8 cellular contexts compared by ENCODE assay signal in the genomic region with DNA sequence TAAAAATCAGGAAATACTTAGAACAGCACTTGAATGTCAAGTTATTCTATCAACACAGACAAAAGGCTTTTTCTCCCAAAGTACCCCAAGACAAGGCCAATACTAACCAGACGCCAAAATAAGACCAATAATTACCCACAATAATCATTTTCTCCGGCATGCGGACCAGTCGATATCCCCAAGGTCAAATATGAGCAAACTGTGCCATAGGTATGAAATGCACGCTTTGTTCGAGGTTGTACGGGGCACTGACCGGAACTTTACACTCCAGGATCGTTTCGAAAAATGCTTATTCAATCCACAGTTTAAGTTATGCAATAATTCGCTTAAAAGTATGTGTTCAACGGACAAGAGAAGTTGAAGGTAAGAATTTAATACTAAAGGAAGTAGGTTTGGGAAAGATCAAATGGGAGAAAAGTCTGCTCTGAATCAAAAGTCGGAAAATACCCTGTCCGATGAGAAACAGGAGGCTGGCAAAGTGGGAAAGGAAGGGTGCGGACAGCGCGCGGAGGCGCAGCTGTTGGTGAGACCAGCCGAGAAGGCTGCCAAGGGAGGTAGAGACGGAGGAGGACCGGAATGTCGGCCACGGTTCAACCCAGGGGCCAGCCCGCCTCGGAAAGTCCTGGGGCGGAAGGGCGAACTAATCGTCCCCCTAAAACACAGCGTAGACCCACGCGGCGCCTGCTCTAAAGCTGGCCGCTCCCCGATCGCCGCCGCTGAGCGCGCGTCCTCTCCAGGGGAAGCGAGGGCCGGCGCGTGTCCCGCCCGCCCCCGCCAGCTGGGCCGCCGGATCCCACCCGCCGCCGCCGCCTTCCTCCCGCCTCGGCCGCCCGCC. TPM values are rescaled to one million over a fixed set of nuclear protein-coding genes. Genes with fewer than 3 reads are reported as not detected.
DNase-seq lines count a peak whose midpoint lies in the region; ATAC-seq and TF ChIP-seq lines count a peak whose summit lies in the region.

No MANE protein-coding gene starts in this region.

- H3K4me3 ChIP-seq in A673 (ENCODE audit: low read depth, low read length, poor library complexity, severe bottlenecking) (peak overlapping the region; percentile 80), GM06990 (replicated peaks; ENCODE audit: low read depth, low read length) (peak overlapping the region; percentile 89), MM.1S (ENCODE audit: low read length) (peak overlapping the region; percentile 75), muscle layer of colon (ENCODE audit: low read depth in 1 of 2, low read length in 2 of 2) (peak overlapping the region; percentile 69 to 93)

- no peaks in the 10 kb centered on the region for H4K20me1 ChIP-seq in MM.1S (ENCODE audit: insufficient read depth, low read length)

- H3K4me2 ChIP-seq in MM.1S (ENCODE audit: low read depth, low read length): peak overlapping the region; percentile 69

- H3K9me2 ChIP-seq in MM.1S (replicated peaks; ENCODE audit: insufficient read depth, low read length): no peaks in the 10 kb centered on the region

- H3K79me2 ChIP-seq in MM.1S (ENCODE audit: low read length): peaks cover 51% of the 10 kb centered on the region

- POLR2A ChIA-PET in A673 (lab: Charles Lee; ENCODE audit: low non-redundant PET): interaction anchor here (0.7 kb wide), 1 partner anchor 435 kb away, joined by 3 read pairs; no protein-coding TSS in a partner anchor

- peaks cover 8% of the 10 kb centered on the region for H3K9me3 ChIP-seq in A673 (ENCODE audit: low read depth, low read length, poor library complexity, severe bottlenecking)
- no peaks in the 10 kb centered on the region for H3K9me3 ChIP-seq in MM.1S (replicated peaks; ENCODE audit: insufficient read depth, low read length)
- no peaks in the 10 kb centered on the region for H3K9me3 ChIP-seq in T-helper 17 cell (ENCODE audit: control insufficient read depth, low read length, poor library complexity, severe bottlenecking)
- H3K9me3 ChIP-seq in muscle layer of colon (ENCODE audit: low read length): no peaks in the 10 kb centered on the region

- H3K9ac ChIP-seq in MM.1S (ENCODE audit: low read length) (peak overlapping the region; percentile 57), muscle layer of colon (ENCODE audit: low read length) (peak overlapping the region; percentile 74)

- peak overlapping the region; percentile 99 for H3K27ac Mint-ChIP-seq in HFFc6
- peak overlapping the region; percentile 98 for H3K27ac Mint-ChIP-seq in T-helper 17 cell

- peaks cover 17% of the 10 kb centered on the region; the same call in 1 of the 2 replicates for H3F3A ChIP-seq in MM.1S (ENCODE audit: insufficient read depth, low read length)

- 0 out of 2 replicates have a peak overlapping the region, but pooled peaks have one; percentile 17 for H2AFZ ChIP-seq in MM.1S (ENCODE audit: low read length)

- DNase-seq in A673 (ENCODE audit: low spot score): no peak
- DNase-seq in GM06990 (ENCODE audit: extremely low read depth, insufficient read length): no peak
- DNase-seq in HFFc6: peak; percentile 28
- DNase-seq in MM.1S: peak; percentile 29
- peak in 1 of 3 donors; percentile 6 for DNase-seq in T-helper 17 cell
- no peak for DNase-seq in islet precursor cell

- no TSS peak for BruUV-seq in A673 (replicated peaks; lab: Mats Ljungman, UMichigan)

- peaks cover 18% of the 10 kb centered on the region for H3K4me1 ChIP-seq in A673 (ENCODE audit: insufficient read depth, low read length, poor library complexity, severe bottlenecking)
- H3K4me1 ChIP-seq in MM.1S (ENCODE audit: low read length): no peaks in the 10 kb centered on the region
- H3K4me1 ChIP-seq in muscle layer of colon (ENCODE audit: insufficient read depth, low read length): peaks cover 31% of the 10 kb centered on the region

- intact Hi-C loops in A673 (cut with micrococcal nuclease; ENCODE audit: unreplicated experiment): loop anchor here (2.0 kb wide), 1 partner anchor 115 kb away; no protein-coding TSS in a partner anchor

- H3K9me3 Mint-ChIP-seq in HFFc6: peaks cover 11% of the 10 kb centered on the region

- H3K27ac ChIP-seq in A673 (ENCODE audit: low read depth, low read length, poor library complexity, severe bottlenecking): peak overlapping the region; percentile 92
- H3K27ac ChIP-seq in MM.1S (ENCODE audit: low read length): peak overlapping the region; percentile 76; the same call in 1 of the 2 replicates
- H3K27ac ChIP-seq in muscle layer of colon (ENCODE audit: low read depth, low read length): peak overlapping the region; percentile 98

- peak overlapping the region; percentile 97 for H3K4me3 Mint-ChIP-seq in HFFc6
- H3K4me3 Mint-ChIP-seq in T-helper 17 cell: peak overlapping the region; percentile 98

- H3K36me3 Mint-ChIP-seq in HFFc6 (ENCODE audit: low read depth) (peaks cover 36% of the 10 kb centered on the region), T-helper 17 cell (ENCODE audit: low read depth) (peaks cover 5% of the 10 kb centered on the region)

- H3K27me3 Mint-ChIP-seq in HFFc6 (ENCODE audit: insufficient read depth) (no peaks in the 10 kb centered on the region; the same call in 1 of the 2 replicates), T-helper 17 cell (no peaks in the 10 kb centered on the region)

- H3K36me3 ChIP-seq in A673 (ENCODE audit: insufficient read depth, low read length, poor library complexity, severe bottlenecking) (peaks cover 14% of the 10 kb centered on the region), GM06990 (ENCODE audit: control insufficient read depth, insufficient read depth, low read length) (no peaks in the 10 kb centered on the region; the same call in 1 of the 2 replicates), MM.1S (replicated peaks; ENCODE audit: insufficient read depth, low read length) (no peaks in the 10 kb centered on the region), muscle layer of colon (ENCODE audit: insufficient read depth, low read length) (no peaks in the 10 kb centered on the region)

- H3K27me3 ChIP-seq in A673 (replicated peaks; ENCODE audit: insufficient read depth, low read depth, low read length, poor library complexity): no peaks in the 10 kb centered on the region
- H3K27me3 ChIP-seq in GM06990 (replicated peaks; ENCODE audit: control insufficient read depth, insufficient read depth, low read length): no peaks in the 10 kb centered on the region
- H3K27me3 ChIP-seq in MM.1S (replicated peaks; ENCODE audit: insufficient read depth, low read length): no peaks in the 10 kb centered on the region
- no peaks in the 10 kb centered on the region for H3K27me3 ChIP-seq in muscle layer of colon (ENCODE audit: control insufficient read depth in 1 of 2, insufficient read depth in 2 of 2, low read length in 2 of 2)

- peaks cover 55% of the 10 kb centered on the region for H3K4me1 Mint-ChIP-seq in HFFc6 (ENCODE audit: low read depth)
- peaks cover 41% of the 10 kb centered on the region for H3K4me1 Mint-ChIP-seq in T-helper 17 cell

- TF ChIP-seq CTCF in A673 (conservative IDR thresholded peaks at IDR 0.05; ENCODE audit: low read depth, low read length): no peak
- no peak for TF ChIP-seq CTCF in GM06990 (IDR thresholded peaks at IDR 0.05; ENCODE audit: insufficient read depth, low read length, poor library complexity, severe bottlenecking)
- TF ChIP-seq CTCF in HFFc6 (IDR thresholded peaks at IDR 0.05): no peak
- TF ChIP-seq CTCF in MM.1S (IDR thresholded peaks at IDR 0.05; ENCODE audit: low read length): no peak

- ATAC-seq in T-helper 17 cell: peak; percentile 29
- peak; percentile 55 for ATAC-seq in esophagus mucosa

- CTCF ChIA-PET in A673 (lab: Charles Lee): no interaction called here

RNA-seq across cellular contexts. Expression of gene SPATA1, which starts 0.8 kb away (rescaled TPM):
- total RNA-seq in A673 (2021): 0.95 and 1.3 TPM in 2 replicates
- 1 to 10 TPM in 3 of 6 experiments, under 1 TPM in 3; 0.33 to 1.3 (median 0.85) TPM for total RNA-seq in HFFc6 (2021; fragmentation: NEBNext Ultra II Directional; extraction: Animal tissue kit (Norgen Biotek cat#: 25700))
- total RNA-seq in T-helper 17 cell: 1 to 10 TPM in 1 of 2 donors, not detected in 1; 1.2 TPM
- 1.1 TPM for total RNA-seq in esophagus mucosa

RNA-seq across cellular contexts. Expression of gene GNG5, which starts 1.0 kb away (rescaled TPM):
- total RNA-seq in A673 (2021) (114 and 119 TPM in 2 replicates), T-helper 17 cell (10 to 100 TPM; 27.6 to 34.8 TPM), esophagus mucosa (93.1 TPM)
- total RNA-seq in HFFc6 (2021; fragmentation: NEBNext Ultra II Directional; extraction: Animal tissue kit (Norgen Biotek cat#: 25700)): 100 to 1,000 TPM; 121 to 201 (median 145) TPM

RNA-seq across cellular contexts. Expression of gene RPF1, which starts 26.3 kb away (rescaled TPM):
- total RNA-seq in A673 (2021) (53.4 and 56.7 TPM in 2 replicates), T-helper 17 cell (10 to 100 TPM; 41.0 to 52.7 TPM), esophagus mucosa (24.4 TPM)
- total RNA-seq in HFFc6 (2021; fragmentation: NEBNext Ultra II Directional; extraction: Animal tissue kit (Norgen Biotek cat#: 25700)): 10 to 100 TPM; 29.4 to 43.0 (median 36.2) TPM

Comparison
In these comparisons a context has a peak if more than half of its experiments do, and no peak if none do; other contexts are left out.
1. DNase-seq: peak in HFFc6 (single experiment) and MM.1S (single experiment); none in A673 (single experiment), GM06990 (single experiment) and islet precursor cell (single experiment).
2. Peak in every context shown above with its lines, with median percentiles within 50 percentile points of each other: H3K27ac ChIP-seq and H3K4me3 ChIP-seq.